22 cellular contexts compared by ENCODE assay signal in the genomic region with DNA sequence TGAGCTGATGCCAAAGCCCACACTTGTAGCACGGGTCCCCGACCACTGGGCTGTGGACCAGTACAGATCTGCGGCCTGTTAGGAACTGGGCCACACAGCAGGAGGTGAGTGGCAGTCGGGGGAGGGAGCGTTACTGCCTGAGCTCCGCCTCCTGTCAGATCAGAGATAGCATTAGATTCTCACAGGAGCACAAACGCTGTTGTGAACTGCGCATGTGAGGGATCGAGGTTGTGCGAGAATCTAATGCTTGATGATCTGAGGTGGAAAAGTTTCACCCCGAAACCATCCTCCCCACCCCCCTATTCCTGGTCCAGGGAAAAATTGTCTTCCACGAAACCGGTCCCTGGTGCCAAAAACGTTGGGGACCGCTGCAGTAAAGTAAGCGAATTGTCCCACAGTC.
A peak's percentile ranks its signal among the peaks of the same experiment; 100 is the strongest.
DNase-seq lines count a peak whose midpoint lies in the region; ATAC-seq, FAIRE-seq and TF ChIP-seq lines count a peak whose summit lies in the region.
"Had no signal": no experiment of that assay in that cellular context is flagged by ENCODE, and none has a peak within 500 bp of the region (broad histone marks: within the 10 kb centered on the region; RNA-seq: fewer than 3 reads in every experiment).

No MANE protein-coding gene starts in this region.

- no peak overlapping the region for H2BK5ac ChIP-seq in IMR-90 (ENCODE audit: low read depth, low read length, poor library complexity, severe bottlenecking)

- no peak for TF ChIP-seq POLR2A in IMR-90 (IDR thresholded peaks at IDR 0.05; ENCODE audit: low read depth, low read length)
- TF ChIP-seq POLR2A in K562 (conservative IDR thresholded peaks at IDR 0.05) = no peak
- TF ChIP-seq POLR2A in GM12892 (IDR thresholded peaks at IDR 0.05; ENCODE audit: low read depth, low read length) = no peak

- H4K91ac ChIP-seq in IMR-90 (ENCODE audit: insufficient read depth, low read depth, low read length) = no peak overlapping the region

- H2BK15ac ChIP-seq in IMR-90 (ENCODE audit: low read depth, low read length) = no peak overlapping the region

- in situ Hi-C loops in IMR-90 (cut with MboI; ENCODE audit: low sequenced_read_pairs) (no loop called here), K562 (cut with MboI) (no loop called here)

- H2AK5ac ChIP-seq in IMR-90 (ENCODE audit: low read depth, low read length) = peak overlapping the region; percentile 21; the same call in 1 of the 2 replicates

- H4K5ac ChIP-seq in IMR-90 (ENCODE audit: low read depth, low read length) = no peak overlapping the region

- no peaks in the 10 kb centered on the region for H3K79me2 ChIP-seq in K562 (ENCODE audit: control insufficient read depth, insufficient read depth, low read length)

- POLR2A ChIA-PET in IMR-90 (lab: Charles Lee; ENCODE audit: unreplicated experiment) = no interaction called here
- POLR2A ChIA-PET in K562 (lab: Yijun Ruan, JAX) = no interaction called here
- POLR2A ChIA-PET in CD4-positive, alpha-beta T cell (lab: Charles Lee) = no interaction called here

- no peak overlapping the region for H3K18ac ChIP-seq in IMR-90 (ENCODE audit: low read depth, low read length)

- TF ChIP-seq CTCF in IMR-90 (conservative IDR thresholded peaks at IDR 0.05; ENCODE audit: low read depth, low read length) (no peak), K562 (IDR thresholded peaks at IDR 0.05 in 2 of 3, conservative IDR thresholded peaks at IDR 0.05 in 1 of 3; ENCODE audit: insufficient read depth in 2 of 3, low read depth in 1 of 3, low read length in 3 of 3) (no peak)
- TF ChIP-seq CTCF in CD4-positive, alpha-beta T cell (IDR thresholded peaks at IDR 0.05) = no peak

- H3K23ac ChIP-seq in IMR-90 (ENCODE audit: low read depth, low read length) = no peak overlapping the region

- no peaks in the 10 kb centered on the region for H3K27me3 ChIP-seq in IMR-90 (ENCODE audit: control insufficient read depth, insufficient read depth, low read length)
- H3K27me3 ChIP-seq in K562 (ENCODE audit: control insufficient read depth in 2 of 2, insufficient read depth in 2 of 2, low read length in 2 of 2) = peaks cover 0 to 20% of the 10 kb centered on the region in 2 experiments; a peak in 4 of 5 replicates
- H3K27me3 ChIP-seq in CD4-positive, alpha-beta T cell (ENCODE audit: control insufficient read depth, insufficient read depth, low read length) = no peaks in the 10 kb centered on the region
- H3K27me3 ChIP-seq: BE2C, BLaER1 had no signal

- H3K27me3 Mint-ChIP-seq in CD4-positive, alpha-beta T cell = peaks cover 7% of the 10 kb centered on the region
- H3K27me3 Mint-ChIP-seq: CD4-positive, CD25-positive, alpha-beta regulatory T cell had no signal

- no peak overlapping the region for H2BK120ac ChIP-seq in IMR-90 (ENCODE audit: low read depth, low read length)

- H2BK20ac ChIP-seq in IMR-90 (ENCODE audit: low read depth, low read length) = no peak overlapping the region

- no peak for TF ChIP-seq RAD21 in IMR-90 (IDR thresholded peaks at IDR 0.05; ENCODE audit: low read length)
- no peak for TF ChIP-seq RAD21 in K562 (CRISPR knock-in tag; conservative IDR thresholded peaks at IDR 0.05 in 1 of 2, IDR thresholded peaks at IDR 0.05 in 1 of 2)

- WGBS in IMR-90 (ENCODE audit: extremely low coverage in 2 of 2, insufficient read length in 1 of 2), 2 experiments = no CpG with 5 or more reads among the region's 16 CpGs
- under 1% methylated on average over 16 of the region's 16 CpGs for WGBS in K562 (ENCODE audit: insufficient coverage, low coverage, missing lambda C conversion rate)

- H3K4me3 Mint-ChIP-seq in CD4-positive, alpha-beta T cell = no peak overlapping the region
- H3K4me3 Mint-ChIP-seq: CD14-positive monocyte; CD4-positive, CD25-positive, alpha-beta regulatory T cell; CD8-positive, alpha-beta T cell had no signal

- H3K9me3 Mint-ChIP-seq in CD4-positive, alpha-beta T cell = no peaks in the 10 kb centered on the region
- H3K9me3 Mint-ChIP-seq: CD8-positive, alpha-beta T cell had no signal

- H3K4me3 ChIP-seq in IMR-90 (ENCODE audit: insufficient read depth, low read depth, low read length) (no peak overlapping the region), K562 (no peak overlapping the region)
- H3K4me3 ChIP-seq: BLaER1 had no signal

- DNase-seq in IMR-90 (no peak), K562 (ENCODE audit: extremely low read depth in 1 of 4, low spot score in 3 of 4) (peak in 1 of 4 experiments; percentile 1), NCI-H2196 (lab: John Stamatoyannopoulos, UW; ENCODE audit: unreplicated experiment) (no peak), GM12892 (ENCODE audit: insufficient read length) (no peak)
- no peak for DNase-seq in CD4-positive, alpha-beta T cell
- DNase-seq: 8988T; ACHN; BE2C; C1 segment of cervical spinal cord; Caco-2; Calu3; CD4-positive, CD25-positive, alpha-beta regulatory T cell; CD8-positive, alpha-beta T cell; DMS79 treated with DMSO at 0.1 percent for 48 hours; GF-D8 had no signal

- no peaks in the 10 kb centered on the region for H3K36me3 ChIP-seq in IMR-90 (ENCODE audit: control insufficient read depth, insufficient read depth, low read length)
- H3K36me3 ChIP-seq in K562 (ENCODE audit: control insufficient read depth, insufficient read depth, low read length) = no peaks in the 10 kb centered on the region
- H3K36me3 ChIP-seq: BLaER1 had no signal

- dilution Hi-C loops in IMR-90 (cut with HindIII; ENCODE audit: low sequenced_read_pairs, unreplicated experiment) = no loop called here

- no peak overlapping the region for H2AK9ac ChIP-seq in IMR-90 (replicated peaks; ENCODE audit: low read depth, low read length, poor library complexity)

- FAIRE-seq in K562 (lab: Jason Lieb, UNC) = no peak
- FAIRE-seq in GM12892 (lab: Jason Lieb, UNC) = no peak
- FAIRE-seq: A204.1, D721Med, G401.6, GM12891, GM18507 had no signal

- H4K20me1 ChIP-seq in IMR-90 (ENCODE audit: insufficient read depth, low read length) (no peaks in the 10 kb centered on the region), K562 (replicated peaks; ENCODE audit: control insufficient read depth, insufficient read depth, low read length) (no peaks in the 10 kb centered on the region)
- H4K20me1 ChIP-seq: BLaER1 had no signal

- no peak overlapping the region for H3K56ac ChIP-seq in IMR-90 (ENCODE audit: extremely low read depth, insufficient read depth, low read length)

- no peak overlapping the region for H3K4me2 ChIP-seq in IMR-90 (ENCODE audit: low read depth, low read length)
- no peak overlapping the region for H3K4me2 ChIP-seq in K562 (ENCODE audit: insufficient read depth, low read length)
- H3K4me2 ChIP-seq: BLaER1 had no signal

- H3K27ac Mint-ChIP-seq in CD4-positive, alpha-beta T cell = no peak overlapping the region
- H3K27ac Mint-ChIP-seq: CD14-positive monocyte; CD4-positive, CD25-positive, alpha-beta regulatory T cell; CD8-positive, alpha-beta T cell had no signal

- CTCF ChIA-PET in IMR-90 (lab: Yijun Ruan, JAX) (interaction anchor here (0.6 to 1.1 kb wide), 2 partner anchors 9 to 638 kb away, joined by 3 read pairs; no protein-coding TSS in a partner anchor), K562 (lab: Yijun Ruan, JAX; ENCODE audit: low intra/inter-chr PET ratio) (no interaction called here)
- CTCF ChIA-PET in CD4-positive, alpha-beta T cell (lab: Charles Lee) = no interaction called here

- no peak for TF ChIP-seq EP300 in K562 (IDR thresholded peaks at IDR 0.05; ENCODE audit: low read length)

- no peaks in the 10 kb centered on the region for H3K4me1 ChIP-seq in IMR-90 (ENCODE audit: control insufficient read depth, insufficient read depth, low read length)
- H3K4me1 ChIP-seq in K562 (replicated peaks in 1 of 2; ENCODE audit: control insufficient read depth in 2 of 2, insufficient read depth in 2 of 2, low read length in 2 of 2) = no peaks in the 10 kb centered on the region
- H3K4me1 ChIP-seq: BLaER1, Caco-2 had no signal

- H3K79me1 ChIP-seq in IMR-90 (ENCODE audit: low read depth in 1 of 2, low read length in 2 of 2) = no peaks in the 10 kb centered on the region

- no peak overlapping the region for H3K14ac ChIP-seq in IMR-90 (replicated peaks; ENCODE audit: low read depth, low read length)

- H3K4ac ChIP-seq in IMR-90 (ENCODE audit: low read depth, low read length) = no peak overlapping the region

- H3K9me3 ChIP-seq in IMR-90 (ENCODE audit: control insufficient read depth, insufficient read depth, low read length) (no peaks in the 10 kb centered on the region), K562 (replicated peaks; ENCODE audit: control insufficient read depth, insufficient read depth, low read depth, low read length) (no peaks in the 10 kb centered on the region)
- no peaks in the 10 kb centered on the region for H3K9me3 ChIP-seq in CD4-positive, alpha-beta T cell (ENCODE audit: control insufficient read depth, low read length)
- H3K9me3 ChIP-seq: BE2C, BLaER1, Caco-2 had no signal

- ATAC-seq in IMR-90 (ENCODE audit: low read depth) (no peak), K562 (peak; percentile 56)
- ATAC-seq in CD4-positive, alpha-beta T cell (ENCODE audit: poor library complexity) = no peak
- ATAC-seq: CD8-positive, alpha-beta T cell had no signal

- no peak overlapping the region for H4K8ac ChIP-seq in IMR-90 (ENCODE audit: low read depth in 2 of 2, low read length in 2 of 2)

- H3K9ac ChIP-seq in IMR-90 (ENCODE audit: low read depth, low read length) (no peak overlapping the region), K562 (ENCODE audit: insufficient read depth in 1 of 2, low read depth in 2 of 2, low read length in 2 of 2) (no peak overlapping the region; a peak in 1 of 4 replicates)
- H3K9ac ChIP-seq: BLaER1 had no signal

- intact Hi-C loops in IMR-90 (cut with micrococcal nuclease) = no loop called here
- intact Hi-C loops in K562 (cut with micrococcal nuclease) = no loop called here
- intact Hi-C loops in CD4-positive, alpha-beta T cell (cut with DNase I, micrococcal nuclease) = no loop called here

- H3K27ac ChIP-seq in IMR-90 (ENCODE audit: insufficient read depth, low read length) (no peak overlapping the region), K562 (ENCODE audit: extremely low read depth, low read depth, low read length) (no peak overlapping the region)
- H3K27ac ChIP-seq in CD4-positive, alpha-beta T cell (ENCODE audit: low read depth, low read length) = no peak overlapping the region
- H3K27ac ChIP-seq: BLaER1 had no signal

- H3K36me3 Mint-ChIP-seq in CD4-positive, alpha-beta T cell (ENCODE audit: low read depth) = no peaks in the 10 kb centered on the region
- H3K36me3 Mint-ChIP-seq: CD14-positive monocyte; CD4-positive, CD25-positive, alpha-beta regulatory T cell; CD8-positive, alpha-beta T cell had no signal

- no peak overlapping the region for H2AFZ ChIP-seq in IMR-90 (replicated peaks; ENCODE audit: low read length, poor library complexity)
- H2AFZ ChIP-seq in K562 (ENCODE audit: low read depth, low read length) = no peak overlapping the region

- H3K4me1 Mint-ChIP-seq in CD4-positive, alpha-beta T cell (ENCODE audit: low read depth) = no peaks in the 10 kb centered on the region
- H3K4me1 Mint-ChIP-seq: CD14-positive monocyte; CD4-positive, CD25-positive, alpha-beta regulatory T cell had no signal

- BruUV-seq in IMR-90 (replicated peaks; lab: Mats Ljungman, UMichigan) (no TSS peak), K562 (replicated peaks; lab: Mats Ljungman, UMichigan) (no TSS peak)

- H3K9me1 ChIP-seq in IMR-90 (ENCODE audit: insufficient read depth, low read length) (0 out of 2 replicates have a peak, but pooled peaks cover 5% of the 10 kb centered on the region), K562 (ENCODE audit: control insufficient read depth, insufficient read depth, low read length) (no peaks in the 10 kb centered on the region)
